19 cellular contexts compared by ENCODE assay signal in genomic region chr9:70303268-70303667, GRCh38. TPM values are rescaled to one million over a fixed set of nuclear protein-coding genes. Genes with fewer than 3 reads are reported as not detected.
DNase-seq lines count a peak whose midpoint lies in the region; ATAC-seq and TF ChIP-seq lines count a peak whose summit lies in the region.
"Had no signal": no experiment of that assay in that cellular context is flagged by ENCODE, and none has a peak within 500 bp of the region (broad histone marks: within the 10 kb centered on the region; RNA-seq: fewer than 3 reads in every experiment).

No MANE protein-coding gene starts in this region.

- TF ChIP-seq CTCF in AG10803 (conservative IDR thresholded peaks at IDR 0.05; ENCODE audit: low read length) (no peak), fibroblast of mammary gland (conservative IDR thresholded peaks at IDR 0.05; ENCODE audit: control insufficient read depth, insufficient read depth, low read depth, low read length) (no peak)

- DNase-seq in AG10803 (ENCODE audit: low read depth), result peak; percentile 51
- DNase-seq in GM03348 (ENCODE audit: low spot score), result peak; percentile 37
- DNase-seq in RPMI7951 (ENCODE audit: low read depth), result peak; percentile 3
- DNase-seq in fibroblast of mammary gland (ENCODE audit: low read depth), result peak; percentile 73
- no peak for DNase-seq in activated CD4-positive, CD25-positive, alpha-beta regulatory T cell treated with anti-CD3 and anti-CD28 coated beads, Interleukin-2, amount 50 U/mL, for 72 hours
- DNase-seq in dedifferentiated amniotic fluid mesenchymal stem cell (ENCODE audit: extremely low spot score), result no peak
- no peak for DNase-seq in middle frontal gyrus (ENCODE audit: extremely low spot score, low spot score)
- DNase-seq: Calu3; CD4-positive, CD25-positive, alpha-beta regulatory T cell; DMS53; HCEC 1CT; MV-4-11; NCI-H1436; NCI-H2029; NCI-H2171 treated with DMSO at 0.1 percent for 48 hours; NCI-H510A; NCI-H774; SJCRH30 had no signal

- ATAC-seq in GM18867 (IDR thresholded peaks at IDR 0.05; ENCODE audit: unreplicated experiment), result no peak

- H3K4me3 ChIP-seq in AG10803 (ENCODE audit: low read length) (no peak overlapping the region), fibroblast of mammary gland (ENCODE audit: control insufficient read depth, low read depth, low read length) (no peak overlapping the region)
- H3K4me3 ChIP-seq: SJCRH30 had no signal

RNA-seq across cellular contexts. Expression of gene SMC5, which starts 44.5 kb away (rescaled TPM):
- total RNA-seq in RPMI7951 (2014; rRNA removed; shearing (Covaris generic)), result 19.1 and 23.9 TPM in 2 replicates

Comparison
In these comparisons a context has a peak if more than half of its experiments do, and no peak if none do; other contexts are left out.
1. DNase-seq: peak in AG10803 (single experiment), GM03348 (single experiment), RPMI7951 (single experiment) and fibroblast of mammary gland (single experiment); none in activated CD4-positive, CD25-positive, alpha-beta regulatory T cell treated with anti-CD3 and anti-CD28 coated beads, Interleukin-2, amount 50 U/mL, for 72 hours (single experiment), dedifferentiated amniotic fluid mesenchymal stem cell (single experiment) and middle frontal gyrus (single experiment).